Comparison of ENCODE assay signal across 17 cellular contexts in genomic region chr5:37326536-37326935, GRCh38.
"Had no signal": no experiment of that assay in that cellular context is flagged by ENCODE, and none has a peak within 500 bp of the region (broad histone marks: within the 10 kb centered on the region; RNA-seq: fewer than 3 reads in every experiment).

No MANE protein-coding gene starts in this region.

- H3K9me3 ChIP-seq: colonic mucosa, gastrocnemius medialis, heart right ventricle, sigmoid colon, suprapubic skin, thyroid gland, upper lobe of left lung, uterus had no signal

- DNase-seq: colonic mucosa; effector CD4-positive, alpha-beta T cell; gastrocnemius medialis; heart right ventricle; hypothalamus; kidney glomerular epithelial cell; naive thymus-derived CD8-positive, alpha-beta T cell; posterior cingulate gyrus; sigmoid colon; stimulated activated CD4-positive, alpha-beta T cell treated with anti-CD3 and anti-CD28 coated beads, Interleukin-12 subunit alpha, Interleukin-12 subunit beta, amount 100 ng/mL, for 4 hours; stimulated activated naive CD4-positive, alpha-beta T cell; thyroid gland; upper lobe of left lung; uterus had no signal

- H3K9me3 Mint-ChIP-seq: naive thymus-derived CD8-positive, alpha-beta T cell had no signal

- H3K27me3 Mint-ChIP-seq: naive thymus-derived CD8-positive, alpha-beta T cell had no signal

- H3K27ac ChIP-seq: colonic mucosa, gastrocnemius medialis, heart right ventricle, sigmoid colon, skin epidermis, suprapubic skin, thyroid gland, upper lobe of left lung, uterus had no signal

- ATAC-seq: esophagus mucosa; gastrocnemius medialis; heart right ventricle; naive thymus-derived CD8-positive, alpha-beta T cell had no signal

- H3K4me1 ChIP-seq: colonic mucosa, gastrocnemius medialis, heart right ventricle, sigmoid colon, suprapubic skin, thyroid gland, upper lobe of left lung, uterus had no signal

- H3K4me3 ChIP-seq: colonic mucosa, gastrocnemius medialis, heart right ventricle, sigmoid colon, skin epidermis, suprapubic skin, thyroid gland, upper lobe of left lung, uterus had no signal

- H3K36me3 ChIP-seq: colonic mucosa, uterus had no signal

- H3K27me3 ChIP-seq: colonic mucosa, gastrocnemius medialis, heart right ventricle, sigmoid colon, suprapubic skin, thyroid gland, upper lobe of left lung, uterus had no signal

- H3K4me3 Mint-ChIP-seq: naive thymus-derived CD8-positive, alpha-beta T cell had no signal
